In genomic region chr12:19035552-19035951, GRCh38 we compare ENCODE assay signal across 21 cellular contexts.
DNase-seq lines count a peak whose midpoint lies in the region; ATAC-seq and TF ChIP-seq lines count a peak whose summit lies in the region.
"Had no signal": no experiment of that assay in that cellular context is flagged by ENCODE, and none has a peak within 500 bp of the region (broad histone marks: within the 10 kb centered on the region; RNA-seq: fewer than 3 reads in every experiment).

No MANE protein-coding gene starts in this region.

- intact Hi-C loops in lower lobe of right lung (cut with DNase I): no loop called here
- intact Hi-C loops in activated CD4-positive, alpha-beta T cell treated with anti-CD3 and anti-CD28 coated beads, Interleukin-2, amount 10 ng/mL, durations not matched to agents 24 days and 14 days (cut with micrococcal nuclease): no loop called here

- POLR2A ChIA-PET in CD8-positive, alpha-beta memory T cell (lab: Charles Lee): no interaction called here

- H3K27ac Mint-ChIP-seq in CD8-positive, alpha-beta memory T cell: no peak overlapping the region
- no peak overlapping the region for H3K27ac Mint-ChIP-seq in activated CD4-positive, alpha-beta T cell treated with anti-CD3 and anti-CD28 coated beads, Interleukin-2, amount 10 ng/mL, durations not matched to agents 24 days and 14 days
- H3K27ac Mint-ChIP-seq: activated naive CD4-positive, alpha-beta T cell treated with anti-CD3 and anti-CD28 coated beads for 36 hours; T-cell had no signal

- H3K9me3 ChIP-seq in lower lobe of right lung: no peaks in the 10 kb centered on the region
- H3K9me3 ChIP-seq in CD8-positive, alpha-beta memory T cell (ENCODE audit: low read length): no peaks in the 10 kb centered on the region
- H3K9me3 ChIP-seq: transverse colon had no signal

- H3K4me1 ChIP-seq in lower lobe of right lung: peaks cover 36% of the 10 kb centered on the region
- no peaks in the 10 kb centered on the region for H3K4me1 ChIP-seq in CD8-positive, alpha-beta memory T cell (ENCODE audit: insufficient read depth, low read length)

- ATAC-seq in lower lobe of right lung: peak; percentile 56 to 65
- no peak for ATAC-seq in GM18505 (IDR thresholded peaks at IDR 0.05; ENCODE audit: unreplicated experiment)
- ATAC-seq: HCT116; mucosa of descending colon; stimulated activated naive CD8-positive, alpha-beta T cell treated with anti-CD3 and anti-CD28 coated beads, Interleukin-15, Interleukin-2, amounts not matched to agents 100 U/mL and 50 U/mL, for 24 hours; T-cell had no signal

- H3K9me3 Mint-ChIP-seq in CD8-positive, alpha-beta memory T cell: peaks cover 0 to 7% (median 2%) of the 10 kb centered on the region in 5 donors
- no peaks in the 10 kb centered on the region for H3K9me3 Mint-ChIP-seq in activated CD4-positive, alpha-beta T cell treated with anti-CD3 and anti-CD28 coated beads, Interleukin-2, amount 10 ng/mL, durations not matched to agents 24 days and 14 days

- CTCF ChIA-PET in CD8-positive, alpha-beta memory T cell (lab: Charles Lee): no interaction called here

- H3K27me3 ChIP-seq in lower lobe of right lung (ENCODE audit: low read depth): no peaks in the 10 kb centered on the region
- no peaks in the 10 kb centered on the region for H3K27me3 ChIP-seq in CD8-positive, alpha-beta memory T cell (ENCODE audit: insufficient read depth, low read length, poor library complexity, severe bottlenecking)
- H3K27me3 ChIP-seq: transverse colon had no signal

- TF ChIP-seq CTCF in AG09309 (IDR thresholded peaks at IDR 0.05; ENCODE audit: control insufficient read depth, insufficient read depth, low read depth, low read length, missing control alignments): no peak
- no peak for TF ChIP-seq CTCF in fibroblast of mammary gland (conservative IDR thresholded peaks at IDR 0.05; ENCODE audit: control insufficient read depth, insufficient read depth, low read depth, low read length)
- TF ChIP-seq CTCF in lower lobe of right lung (IDR thresholded peaks at IDR 0.05): no peak

- H3K27ac ChIP-seq in lower lobe of right lung: no peak overlapping the region
- H3K27ac ChIP-seq in CD8-positive, alpha-beta memory T cell (ENCODE audit: low read depth, low read length): no peak overlapping the region
- H3K27ac ChIP-seq: transverse colon had no signal

- no peaks in the 10 kb centered on the region for H3K36me3 Mint-ChIP-seq in CD8-positive, alpha-beta memory T cell
- no peaks in the 10 kb centered on the region for H3K36me3 Mint-ChIP-seq in activated CD4-positive, alpha-beta T cell treated with anti-CD3 and anti-CD28 coated beads, Interleukin-2, amount 10 ng/mL, durations not matched to agents 24 days and 14 days (ENCODE audit: low read depth)
- H3K36me3 Mint-ChIP-seq: T-cell had no signal

- H3K4me3 ChIP-seq in AG09309 (ENCODE audit: control insufficient read depth, low read depth, low read length) (no peak overlapping the region), fibroblast of mammary gland (ENCODE audit: control insufficient read depth, low read depth, low read length) (no peak overlapping the region), lower lobe of right lung (no peak overlapping the region)
- no peak overlapping the region for H3K4me3 ChIP-seq in CD8-positive, alpha-beta memory T cell (ENCODE audit: low read length)
- H3K4me3 ChIP-seq: mucosa of descending colon, transverse colon had no signal

- no peak for TF ChIP-seq POLR2A in GM18505 (IDR thresholded peaks at IDR 0.05; ENCODE audit: borderline replicate concordance, extremely low read depth, insufficient read depth, insufficient read length)

- H3K4me3 Mint-ChIP-seq in CD8-positive, alpha-beta memory T cell: no peak overlapping the region
- H3K4me3 Mint-ChIP-seq in activated CD4-positive, alpha-beta T cell treated with anti-CD3 and anti-CD28 coated beads, Interleukin-2, amount 10 ng/mL, durations not matched to agents 24 days and 14 days: no peak overlapping the region
- H3K4me3 Mint-ChIP-seq: activated naive CD4-positive, alpha-beta T cell treated with anti-CD3 and anti-CD28 coated beads for 36 hours; T-cell had no signal

- DNase-seq in AG09309 (ENCODE audit: low read depth) (peak; percentile 62), HCEC 1CT (peak; percentile 7), fibroblast of mammary gland (ENCODE audit: low read depth) (peak; percentile 89), lower lobe of right lung (no peak), activated gamma-delta T cell treated with Interleukin-2 at 50 U/mL for 16 hours (no peak)
- DNase-seq in CD8-positive, alpha-beta memory T cell: no peak
- DNase-seq in activated CD4-positive, alpha-beta T cell treated with anti-CD3 and anti-CD28 coated beads, Interleukin-2, amount 10 ng/mL, durations not matched to agents 24 days and 14 days: no peak
- DNase-seq: activated CD4-positive, alpha-beta T cell treated with anti-CD3 and anti-CD28 coated beads, Interleukin-2, amount 50 U/mL, for 48 hours; activated naive CD4-positive, alpha-beta T cell treated with anti-CD3 and anti-CD28 coated beads for 36 hours; activated T-cell treated with anti-CD3 and anti-CD28 coated beads for 4 hours; cortex of kidney; KG1; mucosa of descending colon; NCI-H1048; NCI-H2081; NCI-H510A; stimulated activated naive CD8-positive, alpha-beta T cell treated with anti-CD3 and anti-CD28 coated beads, Interleukin-15, Interleukin-2, amounts not matched to agents 100 U/mL and 50 U/mL, for 24 hours; T-cell; transverse colon had no signal

- no peaks in the 10 kb centered on the region for H3K36me3 ChIP-seq in lower lobe of right lung
- H3K36me3 ChIP-seq in CD8-positive, alpha-beta memory T cell (ENCODE audit: insufficient read depth, low read length): no peaks in the 10 kb centered on the region
- H3K36me3 ChIP-seq: transverse colon had no signal

- no peaks in the 10 kb centered on the region for H3K4me1 Mint-ChIP-seq in CD8-positive, alpha-beta memory T cell
- no peaks in the 10 kb centered on the region for H3K4me1 Mint-ChIP-seq in activated CD4-positive, alpha-beta T cell treated with anti-CD3 and anti-CD28 coated beads, Interleukin-2, amount 10 ng/mL, durations not matched to agents 24 days and 14 days
- H3K4me1 Mint-ChIP-seq: T-cell had no signal

- H3K27me3 Mint-ChIP-seq in CD8-positive, alpha-beta memory T cell: peaks cover 2 to 4% of the 10 kb centered on the region in 2 donors
- no peaks in the 10 kb centered on the region for H3K27me3 Mint-ChIP-seq in activated CD4-positive, alpha-beta T cell treated with anti-CD3 and anti-CD28 coated beads, Interleukin-2, amount 10 ng/mL, durations not matched to agents 24 days and 14 days

Comparison
In these comparisons a context has a peak if more than half of its experiments do, and no peak if none do; other contexts are left out.
1. DNase-seq: peak in AG09309 (single experiment), HCEC 1CT (single experiment) and fibroblast of mammary gland (single experiment); none in lower lobe of right lung (single experiment), CD8-positive, alpha-beta memory T cell (0 of 5), activated gamma-delta T cell treated with Interleukin-2 at 50 U/mL for 16 hours (single experiment) and activated CD4-positive, alpha-beta T cell treated with anti-CD3 and anti-CD28 coated beads, Interleukin-2, amount 10 ng/mL, durations not matched to agents 24 days and 14 days (single experiment).